19 cellular contexts compared by ENCODE assay signal in the genomic region with DNA sequence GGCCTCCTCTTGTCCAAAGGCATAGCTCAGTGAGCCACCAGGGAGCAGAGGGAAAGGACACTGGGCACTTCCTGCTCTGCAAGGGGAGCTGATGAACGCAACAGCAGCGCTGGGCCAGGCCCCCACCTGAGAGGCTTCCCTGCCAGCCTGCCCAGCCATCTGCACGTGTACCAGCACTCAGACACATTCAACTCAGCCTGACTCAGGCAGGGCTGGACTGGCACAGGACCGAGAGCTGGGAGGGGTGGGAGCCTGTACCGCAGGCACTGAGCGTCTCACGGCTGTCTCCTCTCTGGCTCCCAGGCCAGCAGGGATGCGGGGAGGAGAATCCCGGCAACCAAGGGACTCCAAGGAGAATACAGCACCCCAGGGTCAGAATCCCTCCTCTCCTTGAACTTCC.
"Had no signal": no experiment of that assay in that cellular context is flagged by ENCODE, and none has a peak within 500 bp of the region (broad histone marks: within the 10 kb centered on the region; RNA-seq: fewer than 3 reads in every experiment).

No MANE protein-coding gene starts in this region.

- DNase-seq: KBM-7, MM.1S, NCI-H1092 treated with DMSO at 0.1 percent for 48 hours, NCI-H1436, NCI-H187, NCI-H2029, NCI-H2081 treated with DMSO at 0.1 percent for 48 hours, NCI-H2171, NCI-H226, NCI-H446, NCI-H510A, NCI-H524 treated with DMSO at 0.1 percent for 48 hours, NCI-H69, NCI-H774, Right ventricle myocardium superior, RPMI8226, SK-N-SH, SW 1271, T-cell had no signal

- H3K9ac ChIP-seq: SK-N-SH had no signal

- H3K9me3 ChIP-seq: SK-N-SH had no signal

- H3K9me2 ChIP-seq: SK-N-SH had no signal

- ATAC-seq: T-cell had no signal

- H3K4me2 ChIP-seq: SK-N-SH had no signal
